Comparison of ENCODE assay signal across 8 cellular contexts in the genomic region with DNA sequence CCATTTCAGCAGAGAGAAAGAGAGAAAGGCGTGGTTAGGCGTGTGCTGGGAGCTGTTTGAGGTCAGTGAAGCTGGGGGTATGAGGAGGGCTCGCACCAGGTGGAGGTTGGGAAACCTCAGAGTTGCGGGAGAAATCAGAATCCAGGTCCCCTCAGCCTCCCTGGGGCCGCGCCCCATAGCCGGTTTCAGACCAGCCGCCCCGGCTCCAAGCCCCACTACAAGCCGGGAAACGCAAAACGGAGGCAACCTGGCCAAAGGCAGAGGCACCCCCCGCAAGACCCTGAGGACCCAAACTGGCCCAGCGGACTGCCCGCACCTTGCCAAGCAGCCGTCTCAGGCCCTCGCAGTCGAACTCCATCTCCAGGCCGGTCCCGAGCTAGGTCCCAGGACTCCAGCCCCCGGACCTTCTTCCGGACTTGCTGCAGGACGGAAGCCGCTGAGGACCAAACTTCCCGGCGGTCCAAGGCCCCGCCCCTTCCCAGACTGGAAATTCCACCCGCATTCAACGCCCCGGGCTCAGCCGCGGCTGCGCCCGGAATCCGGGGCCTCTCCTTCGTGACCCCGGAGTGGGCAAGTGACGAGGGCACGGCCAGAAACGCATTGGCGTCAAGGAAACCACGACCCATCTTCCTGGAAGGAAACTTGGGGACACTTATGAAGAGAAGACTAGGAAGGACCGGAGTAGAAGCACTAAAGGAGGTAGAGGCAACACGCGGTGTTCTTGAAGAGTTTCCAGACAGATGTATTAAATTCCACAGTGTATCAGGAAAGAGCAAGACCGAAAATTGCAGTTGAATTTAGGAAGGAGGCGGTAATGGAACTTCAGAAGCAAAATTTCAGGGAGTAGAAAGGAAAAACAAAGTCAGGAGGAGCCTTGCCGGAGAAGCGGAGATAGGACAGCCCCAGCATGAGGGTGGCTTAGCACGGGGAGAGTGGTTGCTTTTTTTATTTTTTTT. TPM values are rescaled to one million over a fixed set of nuclear protein-coding genes. Genes with fewer than 3 reads are reported as not detected.
DNase-seq lines count a peak whose midpoint lies in the region; ATAC-seq and TF ChIP-seq lines count a peak whose summit lies in the region.

A gene (minus strand): TSS at position 438 of the 956 bp plus-strand sequence. CDS start 80 bp downstream, at position 358.

- H3K4me1 Mint-ChIP-seq in GM23338 (0 out of 3 replicates have a peak, but pooled peaks cover 4% of the 10 kb centered on the region), T-cell (peaks cover 0 to 10% (median 3%) of the 10 kb centered on the region in 3 donors), type B pancreatic cell (ENCODE audit: unreplicated experiment) (no peaks in the 10 kb centered on the region)

- H2AFZ ChIP-seq in GM23338 (peak within 1 kb of the TSS; percentile 100), MM.1S (ENCODE audit: low read length) (peak within 1 kb of the TSS; percentile 80)

- peak within 1 kb of the TSS; percentile 69 for H3K9ac ChIP-seq in MM.1S (ENCODE audit: low read length)

- H3K4me1 ChIP-seq in GM23338 (ENCODE audit: insufficient read depth): peaks cover 6% of the 10 kb centered on the region; the same call in 1 of the 2 replicates
- H3K4me1 ChIP-seq in MM.1S (ENCODE audit: low read length): peaks cover 14% of the 10 kb centered on the region
- peaks cover 62% of the 10 kb centered on the region for H3K4me1 ChIP-seq in left ventricle myocardium inferior

- H3K36me3 Mint-ChIP-seq in GM23338 (ENCODE audit: low read depth): no peaks in the 10 kb centered on the region
- no peaks in the 10 kb centered on the region for H3K36me3 Mint-ChIP-seq in T-cell
- H3K36me3 Mint-ChIP-seq in type B pancreatic cell: no peaks in the 10 kb centered on the region

- H3K36me3 ChIP-seq in GM23338 (ENCODE audit: insufficient read depth): no peaks in the 10 kb centered on the region
- no peaks in the 10 kb centered on the region for H3K36me3 ChIP-seq in MM.1S (replicated peaks; ENCODE audit: insufficient read depth, low read length)
- H3K36me3 ChIP-seq in left ventricle myocardium inferior: no peaks in the 10 kb centered on the region

- H3K4me3 ChIP-seq in GM23338 (peak within 1 kb of the TSS; percentile 97), MM.1S (ENCODE audit: low read length) (peak within 1 kb of the TSS; percentile 88), left ventricle myocardium inferior (peak within 1 kb of the TSS; percentile 82)

- ATAC-seq in GM23338: peak; percentile 92
- peak; percentile 47 to 53 (median 50) for ATAC-seq in T-cell (replicated peaks in 1 of 4)

- H3K9me3 Mint-ChIP-seq in GM23338 (no peaks in the 10 kb centered on the region), T-cell (no peaks in the 10 kb centered on the region), type B pancreatic cell (no peaks in the 10 kb centered on the region)

- H3K4me2 ChIP-seq in GM23338 (peak within 1 kb of the TSS; percentile 81), MM.1S (ENCODE audit: low read depth, low read length) (peak within 1 kb of the TSS; percentile 66)

- intact Hi-C loops in left ventricle myocardium inferior (cut with micrococcal nuclease) (loop anchor here (2.0 kb wide), 1 partner anchor 46 kb away; a partner anchor contains a TSS), posterior vena cava (cut with DNase I) (no loop called here)

- H3K27ac ChIP-seq in GM23338 (ENCODE audit: low read depth) (peak within 1 kb of the TSS; percentile 72), MM.1S (ENCODE audit: low read length) (no peak within 1 kb of the TSS), left ventricle myocardium inferior (replicated peaks) (peak within 1 kb of the TSS; percentile 87)

- no peaks in the 10 kb centered on the region for H3K27me3 Mint-ChIP-seq in GM23338 (ENCODE audit: insufficient read depth, low read depth, poor library complexity)
- no peaks in the 10 kb centered on the region for H3K27me3 Mint-ChIP-seq in T-cell
- no peaks in the 10 kb centered on the region for H3K27me3 Mint-ChIP-seq in type B pancreatic cell

- H3F3A ChIP-seq in GM23338 (replicated peaks; ENCODE audit: low read depth) (no peaks in the 10 kb centered on the region), MM.1S (ENCODE audit: insufficient read depth, low read length) (no peaks in the 10 kb centered on the region)

- POLR2A ChIA-PET in T-cell (lab: Charles Lee): interaction anchor here in 1 of 2 donors (0.9 to 1.6 kb wide), 6 partner anchors 10 to 194 kb away, joined by 3 to 8 read pairs (median 6); a partner anchor contains a TSS

- no peak within 1 kb of the TSS for H3K4me3 Mint-ChIP-seq in GM23338
- H3K4me3 Mint-ChIP-seq in T-cell: no peak within 1 kb of the TSS
- H3K4me3 Mint-ChIP-seq in type B pancreatic cell: no peak within 1 kb of the TSS

- H3K27me3 ChIP-seq in GM23338 (ENCODE audit: insufficient read depth) (no peaks in the 10 kb centered on the region), MM.1S (replicated peaks; ENCODE audit: insufficient read depth, low read length) (no peaks in the 10 kb centered on the region), left ventricle myocardium inferior (ENCODE audit: low read depth) (no peaks in the 10 kb centered on the region)

- no peaks in the 10 kb centered on the region for H3K9me3 ChIP-seq in MM.1S (replicated peaks; ENCODE audit: insufficient read depth, low read length)
- no peaks in the 10 kb centered on the region for H3K9me3 ChIP-seq in left ventricle myocardium inferior (replicated peaks)

- H3K79me2 ChIP-seq in GM23338 (replicated peaks; ENCODE audit: insufficient read depth): peaks cover 66% of the 10 kb centered on the region
- H3K79me2 ChIP-seq in MM.1S (ENCODE audit: low read length): peaks cover 14% of the 10 kb centered on the region

- H3K27ac Mint-ChIP-seq in GM23338 (no peak within 1 kb of the TSS), T-cell (no peak within 1 kb of the TSS), type B pancreatic cell (no peak within 1 kb of the TSS)

- H3K9me2 ChIP-seq in GM23338 (ENCODE audit: insufficient read depth) (no peaks in the 10 kb centered on the region), MM.1S (replicated peaks; ENCODE audit: insufficient read depth, low read length) (no peaks in the 10 kb centered on the region)

- in situ Hi-C loops in G401 (cut with HindIII; ENCODE audit: low sequenced_read_pairs): no loop called here

- TF ChIP-seq CTCF in GM23338 (conservative IDR thresholded peaks at IDR 0.05; ENCODE audit: low read depth in 2 of 2) (no peak), MM.1S (IDR thresholded peaks at IDR 0.05; ENCODE audit: low read length) (no peak), left ventricle myocardium inferior (IDR thresholded peaks at IDR 0.05; ENCODE audit: borderline replicate concordance) (no peak), type B pancreatic cell (conservative IDR thresholded peaks at IDR 0.05) (no peak)

- H4K20me1 ChIP-seq in GM23338 (replicated peaks; ENCODE audit: insufficient read depth) (no peaks in the 10 kb centered on the region), MM.1S (ENCODE audit: insufficient read depth, low read length) (no peaks in the 10 kb centered on the region)

- CTCF ChIA-PET in T-cell (lab: Charles Lee): interaction anchor here (0.6 to 1.8 kb wide), 7 partner anchors 14 to 482 kb away, joined by 3 to 10 read pairs (median 4); a partner anchor contains a TSS

- DNase-seq in G401 (ENCODE audit: low spot score) (peak; percentile 88), GM23338 (ENCODE audit: low spot score) (peak; percentile 95), MM.1S (peak; percentile 67), T-cell (peak in 31 of 34 experiments; percentile 4 to 49 (median 22)), amygdala (lab: John Stamatoyannopoulos, UW) (peak; percentile 23 to 89 (median 78)), left ventricle myocardium inferior (peak; percentile 91), posterior vena cava (ENCODE audit: low spot score) (peak; percentile 97), type B pancreatic cell (ENCODE audit: extremely low spot score, unreplicated experiment) (peak; percentile 92)

TF ChIP-seq in GM23338, 12 proteins besides CTCF, POLR2A, EP300 and RAD21:
- TF ChIP-seq ZNF114 (CRISPR knock-in tag; IDR thresholded peaks at IDR 0.05): no peak
- TF ChIP-seq, protein P1, sequence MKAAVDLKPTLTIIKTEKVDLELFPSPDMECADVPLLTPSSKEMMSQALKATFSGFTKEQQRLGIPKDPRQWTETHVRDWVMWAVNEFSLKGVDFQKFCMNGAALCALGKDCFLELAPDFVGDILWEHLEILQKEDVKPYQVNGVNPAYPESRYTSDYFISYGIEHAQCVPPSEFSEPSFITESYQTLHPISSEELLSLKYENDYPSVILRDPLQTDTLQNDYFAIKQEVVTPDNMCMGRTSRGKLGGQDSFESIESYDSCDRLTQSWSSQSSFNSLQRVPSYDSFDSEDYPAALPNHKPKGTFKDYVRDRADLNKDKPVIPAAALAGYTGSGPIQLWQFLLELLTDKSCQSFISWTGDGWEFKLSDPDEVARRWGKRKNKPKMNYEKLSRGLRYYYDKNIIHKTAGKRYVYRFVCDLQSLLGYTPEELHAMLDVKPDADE (IDR thresholded peaks at IDR 0.05): peak; percentile 61
- peak; percentile 95 for TF ChIP-seq POLR2AphosphoS5 (IDR thresholded peaks at IDR 0.05; ENCODE audit: low read depth)

RNA-seq across cellular contexts. Expression of the gene that starts here (rescaled TPM):
- 15.1 and 18.5 TPM in 2 replicates for total RNA-seq in G401 (2014; rRNA removed; shearing (Covaris generic))
- total RNA-seq in GM23338 (2014; rRNA removed; shearing (Covaris generic)): 11.8 and 12.7 TPM in 2 replicates
- 6.0 and 10.2 TPM in 2 replicates for polyA plus RNA-seq in GM23338 (2016; fragmentation: Nextera tagmentation; extraction: Ambion mirVana)
- total RNA-seq in T-cell (1 to 10 TPM; 3.9 to 9.0 (median 7.1) TPM), left ventricle myocardium inferior (17.7 TPM), posterior vena cava (10 to 100 TPM; 24.9 to 26.8 TPM), type B pancreatic cell (ENCODE audit: low replicate concordance) (15.7 and 22.4 TPM in 2 replicates)

Comparison
In these comparisons a context has a peak if more than half of its experiments do, and no peak if none do; other contexts are left out.
1. DNase-seq: peak in every context shown above with its lines; median percentile 97 in posterior vena cava; 95 in GM23338; 92 in type B pancreatic cell; 91 in left ventricle myocardium inferior; 88 in G401; 78 in amygdala; 67 in MM.1S; 22 in T-cell.